21 cellular contexts compared by ENCODE assay signal in genomic region chr2:223934870-223935269, GRCh38. TPM values are rescaled to one million over a fixed set of nuclear protein-coding genes. Genes with fewer than 3 reads are reported as not detected.
A peak's percentile ranks its signal among the peaks of the same experiment; 100 is the strongest.
DNase-seq lines count a peak whose midpoint lies in the region; ATAC-seq and TF ChIP-seq lines count a peak whose summit lies in the region.
"Had no signal": no experiment of that assay in that cellular context is flagged by ENCODE, and none has a peak within 500 bp of the region (broad histone marks: within the 10 kb centered on the region; RNA-seq: fewer than 3 reads in every experiment).

No MANE protein-coding gene starts in this region.

- DNase-seq in right atrium auricular region (ENCODE audit: low spot score) = no peak
- no peak for DNase-seq in heart left ventricle
- no peak for DNase-seq in T-helper 17 cell
- DNase-seq in NOMO-1 (lab: John Stamatoyannopoulos, UW; ENCODE audit: unreplicated experiment in 2 of 2) = no peak
- no peak for DNase-seq in stimulated activated naive B cell treated with anti-CD40 and anti-IgM and Interleukin-4, amounts not matched to agents 10 μg/mL and 1 μg/mL and 100 μg/mL, for 72 hours
- DNase-seq in head of caudate nucleus = no peak
- DNase-seq: BE2C, DMS79 treated with DMSO at 0.1 percent for 48 hours, KBM-7, MM.1S, NCI-H1092 treated with DMSO at 0.1 percent for 48 hours, NCI-H146, NCI-H2029, NCI-H510A treated with DMSO at 0.1 percent for 48 hours, NCI-H748 treated with DMSO at 0.1 percent for 48 hours, SIG-M5, SK-N-SH had no signal

- no peak overlapping the region for H3K4me3 ChIP-seq in right atrium auricular region
- no peak overlapping the region for H3K4me3 ChIP-seq in heart left ventricle
- peak overlapping the region; percentile 19 for H3K4me3 ChIP-seq in iPS-18a (ENCODE audit: low read length)

- H3K27ac ChIP-seq in right atrium auricular region (peak overlapping the region; percentile 25 to 48), heart left ventricle (no peak overlapping the region), iPS-18a (ENCODE audit: low read length) (no peak overlapping the region)
- H3K27ac ChIP-seq: HL-60 had no signal

- no peaks in the 10 kb centered on the region for H3K27me3 Mint-ChIP-seq in T-helper 17 cell
- no peaks in the 10 kb centered on the region for H3K27me3 Mint-ChIP-seq in stimulated activated memory B cell treated with anti-CD40 and anti-IgM and Interleukin-4, amounts not matched to agents 10 μg/mL and 1 μg/mL and 100 μg/mL, for 72 hours
- H3K27me3 Mint-ChIP-seq in stimulated activated naive B cell treated with anti-CD40 and anti-IgM and Interleukin-4, amounts not matched to agents 10 μg/mL and 1 μg/mL and 100 μg/mL, for 72 hours = no peaks in the 10 kb centered on the region

- peak overlapping the region; percentile 46 for H3K27ac Mint-ChIP-seq in T-helper 17 cell
- H3K27ac Mint-ChIP-seq in stimulated activated memory B cell treated with anti-CD40 and anti-IgM and Interleukin-4, amounts not matched to agents 10 μg/mL and 1 μg/mL and 100 μg/mL, for 72 hours = peak overlapping the region; percentile 34
- no peak overlapping the region for H3K27ac Mint-ChIP-seq in stimulated activated naive B cell treated with anti-CD40 and anti-IgM and Interleukin-4, amounts not matched to agents 10 μg/mL and 1 μg/mL and 100 μg/mL, for 72 hours

- H3K4me1 Mint-ChIP-seq in T-helper 17 cell = peaks cover 45% of the 10 kb centered on the region
- peaks cover 62% of the 10 kb centered on the region for H3K4me1 Mint-ChIP-seq in stimulated activated memory B cell treated with anti-CD40 and anti-IgM and Interleukin-4, amounts not matched to agents 10 μg/mL and 1 μg/mL and 100 μg/mL, for 72 hours
- H3K4me1 Mint-ChIP-seq in stimulated activated naive B cell treated with anti-CD40 and anti-IgM and Interleukin-4, amounts not matched to agents 10 μg/mL and 1 μg/mL and 100 μg/mL, for 72 hours = peaks cover 30 to 58% of the 10 kb centered on the region in 2 donors

- no peak for TF ChIP-seq CTCF in right atrium auricular region (IDR thresholded peaks at IDR 0.05)
- no peak for TF ChIP-seq CTCF in heart left ventricle (IDR thresholded peaks at IDR 0.05)

- H3K36me3 ChIP-seq in right atrium auricular region (no peaks in the 10 kb centered on the region), heart left ventricle (no peaks in the 10 kb centered on the region), iPS-18a (ENCODE audit: control insufficient read depth, low read depth, low read length) (no peaks in the 10 kb centered on the region)
- H3K36me3 ChIP-seq: BE2C had no signal

- no peak overlapping the region for H3K4me3 Mint-ChIP-seq in T-helper 17 cell
- no peak overlapping the region for H3K4me3 Mint-ChIP-seq in stimulated activated memory B cell treated with anti-CD40 and anti-IgM and Interleukin-4, amounts not matched to agents 10 μg/mL and 1 μg/mL and 100 μg/mL, for 72 hours
- no peak overlapping the region for H3K4me3 Mint-ChIP-seq in stimulated activated naive B cell treated with anti-CD40 and anti-IgM and Interleukin-4, amounts not matched to agents 10 μg/mL and 1 μg/mL and 100 μg/mL, for 72 hours

- H3K9me3 ChIP-seq in right atrium auricular region (no peaks in the 10 kb centered on the region), heart left ventricle (no peaks in the 10 kb centered on the region), T-helper 17 cell (ENCODE audit: control insufficient read depth, low read length, poor library complexity, severe bottlenecking) (no peaks in the 10 kb centered on the region), iPS-18a (ENCODE audit: control insufficient read depth, low read depth, low read length) (no peaks in the 10 kb centered on the region)
- H3K9me3 ChIP-seq: BE2C, SK-N-SH had no signal

- no peak for TF ChIP-seq POLR2A in heart left ventricle (IDR thresholded peaks at IDR 0.05)

- H3K27me3 ChIP-seq in right atrium auricular region = no peaks in the 10 kb centered on the region
- no peaks in the 10 kb centered on the region for H3K27me3 ChIP-seq in heart left ventricle
- no peaks in the 10 kb centered on the region for H3K27me3 ChIP-seq in iPS-18a (ENCODE audit: control insufficient read depth, insufficient read depth, low read length)
- H3K27me3 ChIP-seq: BE2C had no signal

- 53 to 75% (median 57%) methylated on average over 6 of the region's 6 CpGs for WGBS in heart left ventricle, 4 donors

- H3K9me3 Mint-ChIP-seq in stimulated activated memory B cell treated with anti-CD40 and anti-IgM and Interleukin-4, amounts not matched to agents 10 μg/mL and 1 μg/mL and 100 μg/mL, for 72 hours = no peaks in the 10 kb centered on the region
- peaks cover 4 to 9% of the 10 kb centered on the region in 2 donors for H3K9me3 Mint-ChIP-seq in stimulated activated naive B cell treated with anti-CD40 and anti-IgM and Interleukin-4, amounts not matched to agents 10 μg/mL and 1 μg/mL and 100 μg/mL, for 72 hours

- H3K4me1 ChIP-seq in right atrium auricular region (peaks cover 0 to 69% of the 10 kb centered on the region in 2 donors), heart left ventricle (peaks cover 11 to 97% (median 72%) of the 10 kb centered on the region in 12 donors), iPS-18a (ENCODE audit: control insufficient read depth, low read depth, low read length) (peaks cover 45% of the 10 kb centered on the region)

- H3K36me3 Mint-ChIP-seq in T-helper 17 cell (ENCODE audit: low read depth) = no peaks in the 10 kb centered on the region
- peaks cover 22% of the 10 kb centered on the region for H3K36me3 Mint-ChIP-seq in stimulated activated memory B cell treated with anti-CD40 and anti-IgM and Interleukin-4, amounts not matched to agents 10 μg/mL and 1 μg/mL and 100 μg/mL, for 72 hours
- peaks cover 22 to 32% of the 10 kb centered on the region in 2 donors for H3K36me3 Mint-ChIP-seq in stimulated activated naive B cell treated with anti-CD40 and anti-IgM and Interleukin-4, amounts not matched to agents 10 μg/mL and 1 μg/mL and 100 μg/mL, for 72 hours

- H3K9ac ChIP-seq in iPS-18a (ENCODE audit: low read length) = no peak overlapping the region
- H3K9ac ChIP-seq: SK-N-SH had no signal

- ATAC-seq in heart left ventricle = no peak
- no peak for ATAC-seq in T-helper 17 cell
- no peak for ATAC-seq in stimulated activated memory B cell treated with anti-CD40 and anti-IgM and Interleukin-4, amounts not matched to agents 10 μg/mL and 1 μg/mL and 100 μg/mL, for 72 hours
- no peak for ATAC-seq in stimulated activated naive B cell treated with anti-CD40 and anti-IgM and Interleukin-4, amounts not matched to agents 10 μg/mL and 1 μg/mL and 100 μg/mL, for 72 hours (replicated peaks)
- ATAC-seq: Panc1 had no signal

- intact Hi-C loops in heart left ventricle (cut with DNase I) = no loop called here
- intact Hi-C loops in head of caudate nucleus (cut with DNase I) = no loop called here

RNA-seq across cellular contexts. Expression of gene WDFY1, which starts 10.3 kb away (rescaled TPM):
- 10 to 100 TPM; 13.8 to 16.8 TPM for total RNA-seq in right atrium auricular region
- total RNA-seq in heart left ventricle = 10 to 100 TPM; 13.2 to 30.5 (median 14.3) TPM
- polyA plus RNA-seq in heart left ventricle = 10 to 100 TPM in 1 of 2 donors, 1 to 10 TPM in 1; 5.6 to 12.7 TPM
- 10 to 100 TPM; 36.9 to 44.8 TPM for total RNA-seq in T-helper 17 cell

RNA-seq across cellular contexts. Expression of gene MRPL44, which starts 22.4 kb away (rescaled TPM):
- total RNA-seq in right atrium auricular region (10 to 100 TPM; 21.8 to 43.7 TPM), heart left ventricle (10 to 100 TPM; 33.4 to 54.2 (median 38.2) TPM), T-helper 17 cell (10 to 100 TPM; 21.8 to 30.5 TPM)
- 10 to 100 TPM; 20.7 to 40.4 TPM for polyA plus RNA-seq in heart left ventricle

Comparison
In these comparisons a context has a peak if more than half of its experiments do, and no peak if none do; other contexts are left out.
1. H3K27ac ChIP-seq: peak in right atrium auricular region (2 of 2); none in heart left ventricle (0 of 12) and iPS-18a (single experiment).